19 cellular contexts compared by ENCODE assay signal in the genomic region with DNA sequence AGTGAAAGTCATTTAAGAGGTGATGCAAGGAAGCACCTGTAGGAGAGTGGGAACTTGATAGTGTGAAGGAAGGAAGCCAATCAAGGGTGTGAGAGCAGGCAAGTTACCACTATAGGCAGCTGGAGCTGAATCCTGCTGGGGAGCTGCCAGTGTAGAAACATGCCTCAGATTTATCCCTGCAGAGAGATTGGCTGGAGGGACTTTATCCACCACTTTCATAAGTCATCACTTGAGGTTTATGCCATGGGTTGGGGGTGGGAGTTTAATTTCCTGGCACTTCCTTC.
DNase-seq lines count a peak whose midpoint lies in the region; ATAC-seq and TF ChIP-seq lines count a peak whose summit lies in the region.
"Had no signal": no experiment of that assay in that cellular context is flagged by ENCODE, and none has a peak within 500 bp of the region (broad histone marks: within the 10 kb centered on the region; RNA-seq: fewer than 3 reads in every experiment).

No MANE protein-coding gene starts in this region.

- H3K4me3 ChIP-seq in brain microvascular endothelial cell (ENCODE audit: low read depth, low read length): no peak overlapping the region
- H3K4me3 ChIP-seq: body of pancreas, PC-9 had no signal

- H3K27me3 ChIP-seq in brain microvascular endothelial cell (replicated peaks): no peaks in the 10 kb centered on the region
- H3K27me3 ChIP-seq: body of pancreas had no signal

- in situ Hi-C loops in brain microvascular endothelial cell (cut with HindIII; ENCODE audit: low pct_ligation_motif_present, low sequenced_read_pairs): no loop called here

- H3K36me3 ChIP-seq in brain microvascular endothelial cell (replicated peaks): no peaks in the 10 kb centered on the region

- DNase-seq in Kasumi-1 (lab: John Stamatoyannopoulos, UW) (no peak), NCI-H1092 treated with DMSO at 0.1 percent for 48 hours (lab: John Stamatoyannopoulos, UW) (no peak), brain microvascular endothelial cell (no peak)
- DNase-seq: activated CD4-positive, alpha-beta T cell treated with anti-CD3 and anti-CD28 coated beads, Interleukin-2, amount 50 U/mL, for 1 hour; activated CD8-positive, alpha-beta memory T cell treated with anti-CD3 and anti-CD28 coated beads, Interleukin-2, amount 50 U/mL, for 4 hours; body of pancreas; GOT3; KG1; NCI-H187; NCI-H2227 treated with DMSO at 0.1 percent for 48 hours; nucleus accumbens; PC-9; SHP77 treated with DMSO at 0.1 percent for 48 hours; stimulated activated CD4-positive, alpha-beta T cell treated with anti-CD3 and anti-CD28 coated beads, Interleukin-4, amount 100 ng/mL, for 1 hour; T-helper 1 cell had no signal

- ATAC-seq in GM19395 (IDR thresholded peaks at IDR 0.05; ENCODE audit: unreplicated experiment) (peak; percentile 8), HG02759 (IDR thresholded peaks at IDR 0.05; ENCODE audit: unreplicated experiment) (peak; percentile 24), HG03432 (IDR thresholded peaks at IDR 0.05; ENCODE audit: unreplicated experiment) (peak; percentile 18), HG03460 (IDR thresholded peaks at IDR 0.05; ENCODE audit: unreplicated experiment) (no peak)
- ATAC-seq: body of pancreas had no signal

- H3K27ac ChIP-seq in brain microvascular endothelial cell: no peak overlapping the region
- H3K27ac ChIP-seq: body of pancreas, PC-9 had no signal

- TF ChIP-seq CTCF in brain microvascular endothelial cell (IDR thresholded peaks at IDR 0.05; ENCODE audit: low read depth, low read length, missing control alignments): no peak
